Comparison of ENCODE assay signal across 1 cellular context in the genomic region with DNA sequence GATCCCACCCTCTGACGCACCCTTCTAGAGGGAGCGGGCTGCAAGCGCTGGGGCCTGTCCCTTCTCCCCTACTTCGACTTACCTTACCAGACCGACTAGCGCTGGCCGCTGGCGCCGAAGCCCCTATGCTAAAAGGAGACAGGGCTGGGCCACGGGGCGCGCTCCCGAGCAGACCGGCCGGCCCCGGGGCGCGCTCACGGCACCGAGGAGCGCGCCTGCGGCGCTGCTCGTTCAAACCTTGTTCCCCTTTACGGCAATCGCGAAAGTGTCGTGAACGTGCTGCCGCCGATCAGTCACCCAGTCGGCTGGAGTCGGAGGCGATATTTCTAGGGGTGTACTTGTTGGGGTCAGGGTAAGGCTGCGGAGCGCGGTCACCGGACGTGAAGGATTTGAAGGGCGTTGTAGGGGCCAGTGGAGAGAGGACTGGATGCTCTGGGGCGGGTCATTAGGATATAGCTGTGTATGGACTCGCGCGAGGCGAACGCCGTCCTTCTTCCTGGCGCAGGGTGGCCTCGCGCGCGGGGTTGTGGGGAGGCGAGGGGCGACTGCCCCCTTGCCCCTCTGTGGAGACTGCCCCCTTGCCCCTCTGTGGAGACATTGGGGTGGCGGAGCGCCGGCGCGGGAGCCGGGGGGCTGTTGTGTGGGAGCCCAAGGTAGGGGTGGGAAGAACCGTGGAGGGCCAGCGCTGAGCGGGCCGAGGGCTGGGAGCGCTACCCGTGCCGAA.
A peak's percentile ranks its signal among the peaks of the same experiment; 100 is the strongest.
TF ChIP-seq lines count a peak whose summit lies in the region.

A gene (plus strand): TSS at position 268 of the 724 bp plus-strand sequence. CDS start 7,492 bp downstream, outside the sequence.
A gene (minus strand): TSS at position 138 of the 724 bp plus-strand sequence. CDS start 8,539 bp downstream, outside the sequence.

TF ChIP-seq in K562, 482 proteins besides CTCF, POLR2A, EP300 and RAD21 (continued from another document and continues in another):
- TF ChIP-seq, protein P1, sequence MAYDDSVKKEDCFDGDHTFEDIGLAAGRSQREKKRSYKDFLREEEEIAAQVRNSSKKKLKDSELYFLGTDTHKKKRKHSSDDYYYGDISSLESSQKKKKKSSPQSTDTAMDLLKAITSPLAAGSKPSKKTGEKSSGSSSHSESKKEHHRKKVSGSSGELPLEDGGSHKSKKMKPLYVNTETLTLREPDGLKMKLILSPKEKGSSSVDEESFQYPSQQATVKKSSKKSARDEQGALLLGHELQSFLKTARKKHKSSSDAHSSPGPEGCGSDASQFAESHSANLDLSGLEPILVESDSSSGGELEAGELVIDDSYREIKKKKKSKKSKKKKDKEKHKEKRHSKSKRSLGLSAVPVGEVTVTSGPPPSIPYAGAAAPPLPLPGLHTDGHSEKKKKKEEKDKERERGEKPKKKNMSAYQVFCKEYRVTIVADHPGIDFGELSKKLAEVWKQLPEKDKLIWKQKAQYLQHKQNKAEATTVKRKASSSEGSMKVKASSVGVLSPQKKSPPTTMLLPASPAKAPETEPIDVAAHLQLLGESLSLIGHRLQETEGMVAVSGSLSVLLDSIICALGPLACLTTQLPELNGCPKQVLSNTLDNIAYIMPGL (CRISPR knock-in tag; IDR thresholded peaks at IDR 0.05), result peak; percentile 59; the same call in 1 of the 2 replicates
- TF ChIP-seq DDX20 (tag; IDR thresholded peaks at IDR 0.05; ENCODE audit: low read depth) (no peak), CBX1 (IDR thresholded peaks at IDR 0.05; ENCODE audit: low read depth) (peak; percentile 88; the same call in 1 of the 2 replicates), SMAD3 (CRISPR knock-in tag; conservative IDR thresholded peaks at IDR 0.05) (no peak), TAF15 (IDR thresholded peaks at IDR 0.05; ENCODE audit: low read depth, low read length) (no peak), ZNF696 (CRISPR knock-in tag; conservative IDR thresholded peaks at IDR 0.05) (no peak), XRCC3 (IDR thresholded peaks at IDR 0.05) (no peak), POU5F1 (IDR thresholded peaks at IDR 0.05; ENCODE audit: borderline replicate concordance, low read depth, low read length, partially characterized antibody) (no peak), FIP1L1 (IDR thresholded peaks at IDR 0.05; ENCODE audit: low read depth, low read length, poor library complexity, severe bottlenecking) (peak; percentile 43), ZKSCAN8 (CRISPR knock-in tag; IDR thresholded peaks at IDR 0.05) (no peak), MECOM (CRISPR knock-in tag; IDR thresholded peaks at IDR 0.05) (no peak), WHSC1 (IDR thresholded peaks at IDR 0.05; ENCODE audit: low read length) (no peak), TBP (optimal IDR thresholded peaks at IDR 0.05; ENCODE audit: low read depth, low read length) (peak; percentile 87), RBM25 (IDR thresholded peaks at IDR 0.05; ENCODE audit: low read depth, low read length, severe bottlenecking) (no peak), MXI1 (IDR thresholded peaks at IDR 0.05; ENCODE audit: low read depth, low read length) (0 out of 2 replicates have a peak, but pooled peaks have one; percentile 9), ZNF584 (CRISPR knock-in tag; IDR thresholded peaks at IDR 0.05; ENCODE audit: low read depth) (no peak), PTRF (tag; IDR thresholded peaks at IDR 0.05) (no peak), LCOR (CRISPR knock-in tag; IDR thresholded peaks at IDR 0.05) (0 out of 2 replicates have a peak, but pooled peaks have one; percentile 21), ZNF551 (CRISPR knock-in tag; IDR thresholded peaks at IDR 0.05) (no peak), ILK (tag; IDR thresholded peaks at IDR 0.05; ENCODE audit: borderline replicate concordance, low read depth) (no peak), ZNF695 (CRISPR knock-in tag; IDR thresholded peaks at IDR 0.05) (no peak), SP2 (IDR thresholded peaks at IDR 0.05; ENCODE audit: extremely low read depth, low read depth, low read length, poor library complexity, severe bottlenecking) (no peak), CBFB (CRISPR knock-in tag; IDR thresholded peaks at IDR 0.05) (no peak), KAT2B (IDR thresholded peaks at IDR 0.05; ENCODE audit: low read depth, low read length) (no peak), FUS (optimal IDR thresholded peaks at IDR 0.05; ENCODE audit: low read depth, low read length) (no peak), BCOR (IDR thresholded peaks at IDR 0.05) (0 out of 2 replicates have a peak, but pooled peaks have one; percentile 36), ILF3 (IDR thresholded peaks at IDR 0.05; ENCODE audit: borderline replicate concordance) (no peak), TSC22D4 (tag; IDR thresholded peaks at IDR 0.05) (no peak), NFXL1 (CRISPR knock-in tag; IDR thresholded peaks at IDR 0.05) (no peak), RFX5 (IDR thresholded peaks at IDR 0.05; ENCODE audit: low read depth, low read length) (no peak)
- TF ChIP-seq, protein P2, sequence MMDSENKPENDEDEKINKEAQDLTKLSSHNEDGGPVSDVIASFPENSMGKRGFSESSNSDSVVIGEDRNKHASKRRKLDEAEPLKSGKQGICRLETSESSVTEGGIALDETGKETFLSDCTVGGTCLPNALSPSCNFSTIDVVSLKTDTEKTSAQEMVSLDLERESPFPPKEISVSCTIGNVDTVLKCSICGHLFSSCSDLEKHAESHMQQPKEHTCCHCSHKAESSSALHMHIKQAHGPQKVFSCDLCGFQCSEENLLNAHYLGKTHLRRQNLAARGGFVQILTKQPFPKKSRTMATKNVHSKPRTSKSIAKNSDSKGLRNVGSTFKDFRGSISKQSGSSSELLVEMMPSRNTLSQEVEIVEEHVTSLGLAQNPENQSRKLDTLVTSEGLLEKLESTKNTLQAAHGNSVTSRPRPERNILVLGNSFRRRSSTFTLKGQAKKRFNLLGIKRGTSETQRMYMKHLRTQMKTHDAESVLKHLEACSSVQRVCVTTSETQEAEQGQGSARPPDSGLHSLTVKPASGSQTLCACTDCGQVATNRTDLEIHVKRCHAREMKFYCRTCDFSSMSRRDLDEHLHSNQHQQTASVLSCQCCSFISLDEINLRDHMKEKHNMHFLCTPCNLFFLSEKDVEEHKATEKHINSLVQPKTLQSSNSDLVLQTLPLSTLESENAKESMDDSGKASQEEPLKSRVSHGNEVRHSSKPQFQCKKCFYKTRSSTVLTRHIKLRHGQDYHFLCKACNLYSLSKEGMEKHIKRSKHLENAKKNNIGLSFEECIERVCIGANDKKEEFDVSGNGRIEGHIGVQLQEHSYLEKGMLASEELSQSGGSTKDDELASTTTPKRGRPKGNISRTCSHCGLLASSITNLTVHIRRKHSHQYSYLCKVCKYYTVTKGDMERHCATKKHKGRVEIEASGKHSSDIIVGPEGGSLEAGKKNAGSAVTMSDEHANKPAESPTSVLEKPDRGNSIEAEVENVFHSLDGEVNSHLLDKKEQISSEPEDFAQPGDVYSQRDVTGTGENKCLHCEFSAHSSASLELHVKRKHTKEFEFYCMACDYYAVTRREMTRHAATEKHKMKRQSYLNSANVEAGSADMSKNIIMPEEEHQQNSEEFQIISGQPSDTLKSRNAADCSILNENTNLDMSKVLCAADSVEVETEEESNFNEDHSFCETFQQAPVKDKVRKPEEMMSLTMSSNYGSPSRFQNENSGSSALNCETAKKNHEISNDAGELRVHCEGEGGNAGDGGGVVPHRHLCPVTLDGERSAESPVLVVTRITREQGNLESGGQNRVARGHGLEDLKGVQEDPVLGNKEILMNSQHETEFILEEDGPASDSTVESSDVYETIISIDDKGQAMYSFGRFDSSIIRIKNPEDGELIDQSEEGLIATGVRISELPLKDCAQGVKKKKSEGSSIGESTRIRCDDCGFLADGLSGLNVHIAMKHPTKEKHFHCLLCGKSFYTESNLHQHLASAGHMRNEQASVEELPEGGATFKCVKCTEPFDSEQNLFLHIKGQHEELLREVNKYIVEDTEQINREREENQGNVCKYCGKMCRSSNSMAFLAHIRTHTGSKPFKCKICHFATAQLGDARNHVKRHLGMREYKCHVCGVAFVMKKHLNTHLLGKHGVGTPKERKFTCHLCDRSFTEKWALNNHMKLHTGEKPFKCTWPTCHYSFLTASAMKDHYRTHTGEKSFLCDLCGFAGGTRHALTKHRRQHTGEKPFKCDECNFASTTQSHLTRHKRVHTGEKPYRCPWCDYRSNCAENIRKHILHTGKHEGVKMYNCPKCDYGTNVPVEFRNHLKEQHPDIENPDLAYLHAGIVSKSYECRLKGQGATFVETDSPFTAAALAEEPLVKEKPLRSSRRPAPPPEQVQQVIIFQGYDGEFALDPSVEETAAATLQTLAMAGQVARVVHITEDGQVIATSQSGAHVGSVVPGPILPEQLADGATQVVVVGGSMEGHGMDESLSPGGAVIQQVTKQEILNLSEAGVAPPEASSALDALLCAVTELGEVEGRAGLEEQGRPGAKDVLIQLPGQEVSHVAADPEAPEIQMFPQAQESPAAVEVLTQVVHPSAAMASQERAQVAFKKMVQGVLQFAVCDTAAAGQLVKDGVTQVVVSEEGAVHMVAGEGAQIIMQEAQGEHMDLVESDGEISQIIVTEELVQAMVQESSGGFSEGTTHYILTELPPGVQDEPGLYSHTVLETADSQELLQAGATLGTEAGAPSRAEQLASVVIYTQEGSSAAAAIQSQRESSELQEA (IDR thresholded peaks at IDR 0.05; ENCODE audit: low read depth), result no peak
- TF ChIP-seq, protein P3, sequence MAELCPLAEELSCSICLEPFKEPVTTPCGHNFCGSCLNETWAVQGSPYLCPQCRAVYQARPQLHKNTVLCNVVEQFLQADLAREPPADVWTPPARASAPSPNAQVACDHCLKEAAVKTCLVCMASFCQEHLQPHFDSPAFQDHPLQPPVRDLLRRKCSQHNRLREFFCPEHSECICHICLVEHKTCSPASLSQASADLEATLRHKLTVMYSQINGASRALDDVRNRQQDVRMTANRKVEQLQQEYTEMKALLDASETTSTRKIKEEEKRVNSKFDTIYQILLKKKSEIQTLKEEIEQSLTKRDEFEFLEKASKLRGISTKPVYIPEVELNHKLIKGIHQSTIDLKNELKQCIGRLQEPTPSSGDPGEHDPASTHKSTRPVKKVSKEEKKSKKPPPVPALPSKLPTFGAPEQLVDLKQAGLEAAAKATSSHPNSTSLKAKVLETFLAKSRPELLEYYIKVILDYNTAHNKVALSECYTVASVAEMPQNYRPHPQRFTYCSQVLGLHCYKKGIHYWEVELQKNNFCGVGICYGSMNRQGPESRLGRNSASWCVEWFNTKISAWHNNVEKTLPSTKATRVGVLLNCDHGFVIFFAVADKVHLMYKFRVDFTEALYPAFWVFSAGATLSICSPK (IDR thresholded peaks at IDR 0.05; ENCODE audit: borderline replicate concordance), result no peak
- TF ChIP-seq, protein P4, sequence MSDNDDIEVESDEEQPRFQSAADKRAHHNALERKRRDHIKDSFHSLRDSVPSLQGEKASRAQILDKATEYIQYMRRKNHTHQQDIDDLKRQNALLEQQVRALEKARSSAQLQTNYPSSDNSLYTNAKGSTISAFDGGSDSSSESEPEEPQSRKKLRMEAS (CRISPR knock-in tag; IDR thresholded peaks at IDR 0.05), result peak; percentile 54
- TF ChIP-seq, protein P5, sequence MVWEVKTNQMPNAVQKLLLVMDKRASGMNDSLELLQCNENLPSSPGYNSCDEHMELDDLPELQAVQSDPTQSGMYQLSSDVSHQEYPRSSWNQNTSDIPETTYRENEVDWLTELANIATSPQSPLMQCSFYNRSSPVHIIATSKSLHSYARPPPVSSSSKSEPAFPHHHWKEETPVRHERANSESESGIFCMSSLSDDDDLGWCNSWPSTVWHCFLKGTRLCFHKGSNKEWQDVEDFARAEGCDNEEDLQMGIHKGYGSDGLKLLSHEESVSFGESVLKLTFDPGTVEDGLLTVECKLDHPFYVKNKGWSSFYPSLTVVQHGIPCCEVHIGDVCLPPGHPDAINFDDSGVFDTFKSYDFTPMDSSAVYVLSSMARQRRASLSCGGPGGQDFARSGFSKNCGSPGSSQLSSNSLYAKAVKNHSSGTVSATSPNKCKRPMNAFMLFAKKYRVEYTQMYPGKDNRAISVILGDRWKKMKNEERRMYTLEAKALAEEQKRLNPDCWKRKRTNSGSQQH (CRISPR knock-in tag; IDR thresholded peaks at IDR 0.05), result no peak
- TF ChIP-seq, protein P6, sequence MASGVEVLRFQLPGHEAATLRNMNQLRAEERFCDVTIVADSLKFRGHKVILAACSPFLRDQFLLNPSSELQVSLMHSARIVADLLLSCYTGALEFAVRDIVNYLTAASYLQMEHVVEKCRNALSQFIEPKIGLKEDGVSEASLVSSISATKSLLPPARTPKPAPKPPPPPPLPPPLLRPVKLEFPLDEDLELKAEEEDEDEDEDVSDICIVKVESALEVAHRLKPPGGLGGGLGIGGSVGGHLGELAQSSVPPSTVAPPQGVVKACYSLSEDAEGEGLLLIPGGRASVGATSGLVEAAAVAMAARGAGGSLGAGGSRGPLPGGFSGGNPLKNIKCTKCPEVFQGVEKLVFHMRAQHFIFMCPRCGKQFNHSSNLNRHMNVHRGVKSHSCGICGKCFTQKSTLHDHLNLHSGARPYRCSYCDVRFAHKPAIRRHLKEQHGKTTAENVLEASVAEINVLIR (CRISPR knock-in tag; IDR thresholded peaks at IDR 0.05), result no peak
- TF ChIP-seq, protein P7, sequence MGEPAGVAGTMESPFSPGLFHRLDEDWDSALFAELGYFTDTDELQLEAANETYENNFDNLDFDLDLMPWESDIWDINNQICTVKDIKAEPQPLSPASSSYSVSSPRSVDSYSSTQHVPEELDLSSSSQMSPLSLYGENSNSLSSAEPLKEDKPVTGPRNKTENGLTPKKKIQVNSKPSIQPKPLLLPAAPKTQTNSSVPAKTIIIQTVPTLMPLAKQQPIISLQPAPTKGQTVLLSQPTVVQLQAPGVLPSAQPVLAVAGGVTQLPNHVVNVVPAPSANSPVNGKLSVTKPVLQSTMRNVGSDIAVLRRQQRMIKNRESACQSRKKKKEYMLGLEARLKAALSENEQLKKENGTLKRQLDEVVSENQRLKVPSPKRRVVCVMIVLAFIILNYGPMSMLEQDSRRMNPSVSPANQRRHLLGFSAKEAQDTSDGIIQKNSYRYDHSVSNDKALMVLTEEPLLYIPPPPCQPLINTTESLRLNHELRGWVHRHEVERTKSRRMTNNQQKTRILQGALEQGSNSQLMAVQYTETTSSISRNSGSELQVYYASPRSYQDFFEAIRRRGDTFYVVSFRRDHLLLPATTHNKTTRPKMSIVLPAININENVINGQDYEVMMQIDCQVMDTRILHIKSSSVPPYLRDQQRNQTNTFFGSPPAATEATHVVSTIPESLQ (CRISPR knock-in tag; IDR thresholded peaks at IDR 0.05), result 0 out of 2 replicates have a peak, but pooled peaks have one; percentile 1
